In genomic region chr3:32540899-32541298, GRCh38 we compare ENCODE assay signal across 29 cellular contexts.
"Had no signal": no experiment of that assay in that cellular context is flagged by ENCODE, and none has a peak within 500 bp of the region (broad histone marks: within the 10 kb centered on the region; RNA-seq: fewer than 3 reads in every experiment).

No MANE protein-coding gene starts in this region.

- H3K27ac Mint-ChIP-seq: activated B cell treated with CpG ODN at 0.5 μM for 24 hours; activated CD4-positive, alpha-beta memory T cell treated with anti-CD3 and anti-CD28 coated beads for 36 hours; activated naive CD4-positive, alpha-beta T cell treated with anti-CD3 and anti-CD28 coated beads for 36 hours; activated naive CD4-positive, alpha-beta T cell treated with anti-CD3 and anti-CD28 coated beads, Interleukin-2, amount 50 U/mL, for 72 hours; activated T-helper 1 cell treated with anti-CD3 and anti-CD28 coated beads, Interleukin-12 subunit alpha, Interleukin-12 subunit beta, Interleukin-2, Interleukin-4 antibody, amounts not matched to agents 30 ng/mL and 10 ng/mL and 1 ng/mL, durations not matched to agents 14 hours and 24 hours and 36 hours; T-helper 1 cell treated with Interleukin-12 subunit alpha and Interleukin-12 subunit beta and Interleukin-4 antibody, amounts not matched to agents 30 μg/mL and 1 μg/mL, for 36 hours; T-helper 2 cell treated with Interferon-gamma antibody and Interleukin-4, amounts not matched to agents 5 μg/mL and 100 μg/mL, for 36 hours had no signal

- H3K9me3 ChIP-seq: SJCRH30, SK-N-SH had no signal

- H3K9me3 Mint-ChIP-seq: activated B cell treated with CpG ODN at 0.5 μM for 24 hours; activated CD4-positive, alpha-beta memory T cell treated with anti-CD3 and anti-CD28 coated beads for 36 hours; activated naive CD4-positive, alpha-beta T cell treated with anti-CD3 and anti-CD28 coated beads for 36 hours; activated naive CD4-positive, alpha-beta T cell treated with anti-CD3 and anti-CD28 coated beads, Interleukin-2, amount 50 U/mL, for 72 hours; activated T-cell treated with anti-CD3 and anti-CD28 coated beads, Interleukin-2, amount 50 U/mL, for 4 hours; activated T-helper 1 cell treated with anti-CD3 and anti-CD28 coated beads, Interleukin-12 subunit alpha, Interleukin-12 subunit beta, Interleukin-2, Interleukin-4 antibody, amounts not matched to agents 30 ng/mL and 10 ng/mL and 1 ng/mL, durations not matched to agents 14 hours and 24 hours and 36 hours; central memory CD8-positive, alpha-beta T cell; T-helper 1 cell treated with Interleukin-12 subunit alpha and Interleukin-12 subunit beta and Interleukin-4 antibody, amounts not matched to agents 30 μg/mL and 1 μg/mL, for 36 hours; T-helper 2 cell treated with Interferon-gamma antibody and Interleukin-4, amounts not matched to agents 5 μg/mL and 100 μg/mL, for 36 hours had no signal

- H3K4me3 Mint-ChIP-seq: activated B cell treated with CpG ODN at 0.5 μM for 24 hours; activated CD4-positive, alpha-beta memory T cell treated with anti-CD3 and anti-CD28 coated beads for 36 hours; activated naive CD4-positive, alpha-beta T cell treated with anti-CD3 and anti-CD28 coated beads for 36 hours; activated T-cell treated with anti-CD3 and anti-CD28 coated beads, Interleukin-2, amount 50 U/mL, for 4 hours; activated T-helper 1 cell treated with anti-CD3 and anti-CD28 coated beads, Interleukin-12 subunit alpha, Interleukin-12 subunit beta, Interleukin-2, Interleukin-4 antibody, amounts not matched to agents 30 ng/mL and 10 ng/mL and 1 ng/mL, durations not matched to agents 14 hours and 24 hours and 36 hours; central memory CD8-positive, alpha-beta T cell; T-helper 1 cell treated with Interleukin-12 subunit alpha and Interleukin-12 subunit beta and Interleukin-4 antibody, amounts not matched to agents 30 μg/mL and 1 μg/mL, for 36 hours; T-helper 2 cell treated with Interferon-gamma antibody and Interleukin-4, amounts not matched to agents 5 μg/mL and 100 μg/mL, for 36 hours had no signal

- H3K36me3 ChIP-seq: SJCRH30 had no signal

- H3K9me2 ChIP-seq: SK-N-SH had no signal

- H3K4me3 ChIP-seq: SJCRH30 had no signal

- H3K27ac ChIP-seq: brain microvascular endothelial cell, SJCRH30 had no signal

- H3K4me1 Mint-ChIP-seq: activated B cell treated with CpG ODN at 0.5 μM for 24 hours had no signal

- ATAC-seq: activated naive CD4-positive, alpha-beta T cell treated with anti-CD3 and anti-CD28 coated beads, Interleukin-2, amount 50 U/mL, for 72 hours; activated T-cell treated with anti-CD3 and anti-CD28 coated beads, Interleukin-2, amount 50 U/mL, for 4 hours; Panc1 had no signal

- H3K4me2 ChIP-seq: SK-N-SH had no signal

- H3K27me3 Mint-ChIP-seq: activated B cell treated with CpG ODN at 0.5 μM for 24 hours; activated CD4-positive, alpha-beta memory T cell treated with anti-CD3 and anti-CD28 coated beads for 36 hours; central memory CD8-positive, alpha-beta T cell had no signal

- H3K27me3 ChIP-seq: brain microvascular endothelial cell, SJCRH30 had no signal

- DNase-seq: activated B cell treated with CpG ODN at 0.5 μM for 24 hours; activated CD4-positive, alpha-beta memory T cell treated with anti-CD3 and anti-CD28 coated beads for 36 hours; activated CD4-positive, alpha-beta T cell treated with anti-CD3 and anti-CD28 coated beads for 4 hours; activated CD4-positive, alpha-beta T cell treated with anti-CD3 and anti-CD28 coated beads, Interleukin-2, amount 50 U/mL, for 1 hour; activated CD4-positive, CD25-positive, alpha-beta regulatory T cell treated with anti-CD3 and anti-CD28 coated beads, Interleukin-2, amount 50 U/mL, for 72 hours; activated CD8-positive, alpha-beta memory T cell treated with anti-CD3 and anti-CD28 coated beads, Interleukin-2, amount 50 U/mL, for 4 hours; activated gamma-delta T cell treated with Interleukin-2 at 50 U/mL for 16 hours; activated naive CD4-positive, alpha-beta T cell treated with anti-CD3 and anti-CD28 coated beads for 36 hours; activated T-cell treated with anti-CD3 and anti-CD28 coated beads for 4 hours; activated T-cell treated with anti-CD3 and anti-CD28 coated beads, Interleukin-2, amount 50 U/mL, for 4 hours; anterior cingulate cortex; brain microvascular endothelial cell; Karpas-422; NCI-H1105; NCI-H1417 treated with DMSO at 0.1 percent for 48 hours; NCI-H1930; NCI-H2081 treated with DMSO at 0.1 percent for 48 hours; NCI-H226; NCI-H446 treated with DMSO at 0.1 percent for 48 hours; NCI-H524 treated with DMSO at 0.1 percent for 48 hours; SHP77; SJCRH30; SK-N-SH had no signal

- H3K4me1 ChIP-seq: SJCRH30 had no signal

- H3K9ac ChIP-seq: SK-N-SH had no signal
